11 cellular contexts compared by ENCODE assay signal in the genomic region with DNA sequence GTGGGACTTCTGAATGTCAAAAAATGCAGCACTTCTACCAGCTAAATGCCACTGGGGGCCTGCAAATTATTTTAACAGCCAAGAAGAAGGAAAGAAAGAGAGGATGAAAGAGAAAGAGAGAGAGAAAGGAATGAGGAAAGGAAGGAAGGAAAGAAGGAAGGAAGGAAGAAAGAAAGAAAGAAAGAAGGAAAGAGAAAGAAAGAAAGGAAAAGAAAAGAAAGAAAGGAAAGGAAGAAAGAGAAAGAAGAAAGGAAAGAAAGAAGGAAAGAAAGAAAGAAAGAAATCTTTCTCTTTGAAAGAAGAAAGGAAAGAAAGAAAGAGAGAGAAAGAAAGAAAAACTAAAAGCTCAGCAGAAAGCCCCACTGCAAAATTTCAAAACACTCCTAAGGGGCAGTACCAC.
"Had no signal": no experiment of that assay in that cellular context is flagged by ENCODE, and none has a peak within 500 bp of the region (broad histone marks: within the 10 kb centered on the region; RNA-seq: fewer than 3 reads in every experiment).

No MANE protein-coding gene starts in this region.

- DNase-seq: GM23248, GOT3, H7, H9, HCEC 1CT, HFFc6 had no signal

- H3K4me2 ChIP-seq: GM23338 had no signal

- H3K9ac ChIP-seq: GM23248 had no signal

- H3K9me3 ChIP-seq: HAP-1 had no signal

- H3K27ac Mint-ChIP-seq: GM23338, H9, HFFc6 had no signal

- H3K4me3 Mint-ChIP-seq: GM23338, H9, HFFc6 had no signal

- H3K36me3 ChIP-seq: HAP-1 had no signal

- H3K4me3 ChIP-seq: GM23248, GM23338, HAP-1 had no signal

- ATAC-seq: GM23338, HCT116 had no signal

- H3K4me1 ChIP-seq: HAP-1 had no signal

- H3K27ac ChIP-seq: GM23248 had no signal

- H2AFZ ChIP-seq: GM23248, GM23338 had no signal

- H3K4me1 Mint-ChIP-seq: GM23338, H9 had no signal

- FAIRE-seq: H1, H54 had no signal
